Comparison of ENCODE assay signal across 31 cellular contexts in the genomic region with DNA sequence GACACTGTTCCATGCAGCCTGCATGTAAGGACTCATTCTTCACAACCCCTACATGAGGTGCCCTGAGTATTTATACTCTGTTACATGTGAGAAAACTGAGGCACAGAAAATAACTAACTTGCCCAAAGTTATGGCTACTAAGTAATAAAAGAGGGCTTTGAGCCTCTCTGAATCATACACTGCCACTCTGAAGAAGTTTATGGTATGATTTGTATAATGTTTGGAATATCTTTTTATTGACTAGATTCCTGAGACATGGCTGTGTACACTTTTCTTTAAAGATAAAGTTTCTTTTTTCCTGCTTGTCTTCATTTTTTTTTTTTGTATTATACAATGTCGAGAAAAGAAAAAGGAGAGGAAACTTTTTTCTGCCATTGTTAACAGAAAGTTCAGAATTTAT.
"Had no signal": no experiment of that assay in that cellular context is flagged by ENCODE, and none has a peak within 500 bp of the region (broad histone marks: within the 10 kb centered on the region; RNA-seq: fewer than 3 reads in every experiment).

No MANE protein-coding gene starts in this region.

- H3K27me3 Mint-ChIP-seq: activated B cell treated with CpG ODN at 0.5 μM for 24 hours; activated CD8-positive, alpha-beta T cell treated with anti-CD3 and anti-CD28 coated beads for 36 hours; activated naive CD4-positive, alpha-beta T cell treated with anti-CD3 and anti-CD28 coated beads, Interleukin-2, amount 50 U/mL, for 24 hours; activated naive CD8-positive, alpha-beta T cell treated with anti-CD3 and anti-CD28 coated beads for 36 hours; activated naive CD8-positive, alpha-beta T cell treated with anti-CD3 and anti-CD28 coated beads, Interleukin-2, amount 50 U/mL, for 24 hours; activated T-helper 17 cell treated with anti-CD3 and anti-CD28 coated beads, Interleukin-2, amount 50 U/mL, for 72 hours; effector memory CD8-positive, alpha-beta T cell; T-helper 17 cell had no signal

- H3K36me3 ChIP-seq: adrenal gland, esophagus muscularis mucosa, gastrocnemius medialis, WERI-Rb-1 had no signal

- H3K4me3 ChIP-seq: adrenal gland, body of pancreas, esophagus muscularis mucosa, gastrocnemius medialis had no signal

- H3K9me3 Mint-ChIP-seq: activated B cell treated with CpG ODN at 0.5 μM for 24 hours; activated naive CD4-positive, alpha-beta T cell treated with anti-CD3 and anti-CD28 coated beads, Interleukin-2, amount 50 U/mL, for 24 hours; activated T-helper 17 cell treated with anti-CD3 and anti-CD28 coated beads, Interleukin-2, amount 50 U/mL, for 72 hours had no signal

- H3K4me1 Mint-ChIP-seq: activated B cell treated with CpG ODN at 0.5 μM for 24 hours; activated naive CD4-positive, alpha-beta T cell treated with anti-CD3 and anti-CD28 coated beads, Interleukin-2, amount 50 U/mL, for 24 hours; activated naive CD8-positive, alpha-beta T cell treated with anti-CD3 and anti-CD28 coated beads for 36 hours; activated naive CD8-positive, alpha-beta T cell treated with anti-CD3 and anti-CD28 coated beads, Interleukin-2, amount 50 U/mL, for 24 hours; activated T-helper 17 cell treated with anti-CD3 and anti-CD28 coated beads, Interleukin-2, amount 50 U/mL, for 72 hours; T-helper 17 cell had no signal

- H3K27ac Mint-ChIP-seq: activated B cell treated with CpG ODN at 0.5 μM for 24 hours; activated CD8-positive, alpha-beta T cell treated with anti-CD3 and anti-CD28 coated beads for 36 hours; activated naive CD4-positive, alpha-beta T cell treated with anti-CD3 and anti-CD28 coated beads for 36 hours; activated naive CD4-positive, alpha-beta T cell treated with anti-CD3 and anti-CD28 coated beads, Interleukin-2, amount 50 U/mL, for 24 hours; activated naive CD8-positive, alpha-beta T cell treated with anti-CD3 and anti-CD28 coated beads for 36 hours; activated naive CD8-positive, alpha-beta T cell treated with anti-CD3 and anti-CD28 coated beads, Interleukin-2, amount 50 U/mL, for 24 hours; activated T-helper 17 cell treated with anti-CD3 and anti-CD28 coated beads, Interleukin-2, amount 50 U/mL, for 72 hours; effector memory CD8-positive, alpha-beta T cell; T-helper 17 cell; T-helper 2 cell treated with Interferon-gamma antibody and Interleukin-4, amounts not matched to agents 5 μg/mL and 100 μg/mL, for 36 hours had no signal

- H3K4me3 Mint-ChIP-seq: activated B cell treated with CpG ODN at 0.5 μM for 24 hours; activated CD8-positive, alpha-beta T cell treated with anti-CD3 and anti-CD28 coated beads for 36 hours; activated naive CD4-positive, alpha-beta T cell treated with anti-CD3 and anti-CD28 coated beads for 36 hours; activated naive CD4-positive, alpha-beta T cell treated with anti-CD3 and anti-CD28 coated beads, Interleukin-2, amount 50 U/mL, for 24 hours; activated naive CD8-positive, alpha-beta T cell treated with anti-CD3 and anti-CD28 coated beads for 36 hours; activated naive CD8-positive, alpha-beta T cell treated with anti-CD3 and anti-CD28 coated beads, Interleukin-2, amount 50 U/mL, for 24 hours; activated T-cell treated with anti-CD3 and anti-CD28 coated beads, Interleukin-2, amount 50 U/mL, for 4 hours; activated T-helper 17 cell treated with anti-CD3 and anti-CD28 coated beads, Interleukin-2, amount 50 U/mL, for 72 hours; effector memory CD8-positive, alpha-beta T cell; T-helper 17 cell; T-helper 2 cell treated with Interferon-gamma antibody and Interleukin-4, amounts not matched to agents 5 μg/mL and 100 μg/mL, for 36 hours had no signal

- H3K9me3 ChIP-seq: adrenal gland, body of pancreas, esophagus muscularis mucosa, gastrocnemius medialis had no signal

- H3K36me3 Mint-ChIP-seq: activated naive CD4-positive, alpha-beta T cell treated with anti-CD3 and anti-CD28 coated beads, Interleukin-2, amount 50 U/mL, for 24 hours; activated naive CD8-positive, alpha-beta T cell treated with anti-CD3 and anti-CD28 coated beads for 36 hours had no signal

- H3K27me3 ChIP-seq: adrenal gland, body of pancreas, esophagus muscularis mucosa, foreskin keratinocyte, gastrocnemius medialis had no signal

- H3K27ac ChIP-seq: adrenal gland, body of pancreas, esophagus muscularis mucosa, foreskin keratinocyte, gastrocnemius medialis, WERI-Rb-1 had no signal

- ATAC-seq: activated CD4-positive, CD25-positive, alpha-beta regulatory T cell treated with anti-CD3 and anti-CD28 coated beads, Interleukin-2, amount 50 U/mL, for 24 hours; activated CD8-positive, alpha-beta T cell treated with anti-CD3 and anti-CD28 coated beads for 36 hours; activated naive CD8-positive, alpha-beta T cell treated with anti-CD3 and anti-CD28 coated beads, Interleukin-2, amount 50 U/mL, for 24 hours; activated T-cell treated with anti-CD3 and anti-CD28 coated beads, Interleukin-2, amount 50 U/mL, for 4 hours; activated T-helper 17 cell treated with anti-CD3 and anti-CD28 coated beads, Interleukin-2, amount 50 U/mL, for 72 hours; body of pancreas; effector memory CD8-positive, alpha-beta T cell; foreskin keratinocyte; gastrocnemius medialis; T-helper 17 cell had no signal

- FAIRE-seq: colon had no signal

- DNase-seq: activated B cell treated with CpG ODN at 0.5 μM for 24 hours; activated CD4-positive, alpha-beta T cell treated with anti-CD3 and anti-CD28 coated beads for 48 hours; activated CD4-positive, alpha-beta T cell treated with anti-CD3 and anti-CD28 coated beads, Interleukin-2, amount 50 U/mL, for 1 hour; activated CD4-positive, alpha-beta T cell treated with anti-CD3 and anti-CD28 coated beads, Interleukin-2, amount 50 U/mL, for 48 hours; activated CD8-positive, alpha-beta memory T cell treated with anti-CD3 and anti-CD28 coated beads for 24 hours; activated CD8-positive, alpha-beta T cell treated with anti-CD3 and anti-CD28 coated beads for 36 hours; activated effector memory CD4-positive, alpha-beta T cell treated with Interleukin-2 at 50 U/mL for 16 hours; activated naive CD4-positive, alpha-beta T cell treated with anti-CD3 and anti-CD28 coated beads for 36 hours; activated naive CD8-positive, alpha-beta T cell treated with anti-CD3 and anti-CD28 coated beads for 36 hours; activated naive CD8-positive, alpha-beta T cell treated with anti-CD3 and anti-CD28 coated beads, Interleukin-2, amount 50 U/mL, for 24 hours; activated T-cell treated with anti-CD3 and anti-CD28 coated beads, Interleukin-2, amount 50 U/mL, for 4 hours; adrenal gland; aorta; body of pancreas; cortex of kidney; dermis blood vessel endothelial cell; effector CD4-positive, alpha-beta T cell; effector memory CD8-positive, alpha-beta T cell; erythroblast; foreskin keratinocyte; gastrocnemius medialis; T-helper 1 cell; T-helper 17 cell; T1000; WERI-Rb-1 had no signal

- H3K4me1 ChIP-seq: adrenal gland, body of pancreas, esophagus muscularis mucosa, foreskin keratinocyte, gastrocnemius medialis had no signal
